20 cellular contexts compared by ENCODE assay signal in the genomic region with DNA sequence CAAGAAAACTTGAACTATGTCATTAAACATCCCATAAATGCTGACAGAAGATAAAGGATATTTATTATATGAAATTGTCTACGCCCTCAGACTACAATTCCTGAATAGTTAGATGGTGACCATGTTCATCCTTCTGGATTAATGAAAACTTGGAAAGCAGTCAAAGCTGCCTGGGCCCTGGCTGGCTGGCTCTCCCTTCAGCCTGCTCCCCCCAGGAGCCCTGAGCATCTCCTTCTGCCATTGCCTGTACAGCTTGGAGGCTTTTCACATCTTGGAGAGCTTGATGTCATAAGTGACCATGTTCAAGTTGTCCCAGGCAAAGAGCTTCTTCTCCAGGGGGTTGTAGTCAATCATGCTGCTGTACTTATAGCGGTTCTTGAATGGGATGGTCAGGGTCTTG. TPM values are rescaled to one million over a fixed set of nuclear protein-coding genes. Genes with fewer than 3 reads are reported as not detected.
DNase-seq lines count a peak whose midpoint lies in the region; ATAC-seq and TF ChIP-seq lines count a peak whose summit lies in the region.
"Had no signal": no experiment of that assay in that cellular context is flagged by ENCODE, and none has a peak within 500 bp of the region (broad histone marks: within the 10 kb centered on the region; RNA-seq: fewer than 3 reads in every experiment).

No MANE protein-coding gene starts in this region.

- no peak overlapping the region for H3K4me2 ChIP-seq in DND-41 (ENCODE audit: insufficient read depth, low read length)
- H3K4me2 ChIP-seq: A549; BLaER1 treated with 17β-estradiol and CSF1 and Interleukin-3, amounts not matched to agents 10 nM and 100 nM had no signal

- H3K27me3 ChIP-seq in DND-41 (ENCODE audit: insufficient read depth, low read length, poor library complexity) = no peaks in the 10 kb centered on the region
- H3K27me3 ChIP-seq: BLaER1 treated with 17β-estradiol and CSF1 and Interleukin-3, amounts not matched to agents 10 nM and 100 nM had no signal

- H2AFZ ChIP-seq in DND-41 (ENCODE audit: low read depth, low read length) = no peak overlapping the region

- H3K27ac ChIP-seq in DND-41 (ENCODE audit: low read length) = no peak overlapping the region
- H3K27ac ChIP-seq: 22Rv1; A549; BLaER1 treated with 17β-estradiol and CSF1 and Interleukin-3, amounts not matched to agents 10 nM and 100 nM; C4-2B had no signal

- no peaks in the 10 kb centered on the region for H3K79me2 ChIP-seq in DND-41 (ENCODE audit: insufficient read depth, low read length)

- no peak overlapping the region for H3K9ac ChIP-seq in DND-41 (ENCODE audit: low read depth, low read length)
- H3K9ac ChIP-seq: BLaER1 treated with 17β-estradiol and CSF1 and Interleukin-3, amounts not matched to agents 10 nM and 100 nM had no signal

- 0 out of 3 replicates have a peak, but pooled peaks have one; percentile 12 for ATAC-seq in DND-41 (ENCODE audit: insufficient read depth, low read depth)
- ATAC-seq in GM21529 (IDR thresholded peaks at IDR 0.05; ENCODE audit: unreplicated experiment) = no peak
- ATAC-seq: A549; CD8-positive, alpha-beta T cell; GM12878 had no signal

- no peak for TF ChIP-seq CTCF in DND-41 (IDR thresholded peaks at IDR 0.05; ENCODE audit: borderline replicate concordance, extremely low read depth, low read length, poor library complexity, severe bottlenecking)

- no peaks in the 10 kb centered on the region for H3K4me1 ChIP-seq in DND-41 (ENCODE audit: insufficient read depth, low read length)
- H3K4me1 ChIP-seq: A549; BLaER1 treated with 17β-estradiol and CSF1 and Interleukin-3, amounts not matched to agents 10 nM and 100 nM; Caco-2 had no signal

- no peaks in the 10 kb centered on the region for H3K9me3 ChIP-seq in DND-41 (ENCODE audit: insufficient read depth, low read length, severe bottlenecking)
- H3K9me3 ChIP-seq: A549; BLaER1 treated with 17β-estradiol and CSF1 and Interleukin-3, amounts not matched to agents 10 nM and 100 nM; Caco-2 had no signal

- no peak for DNase-seq in DND-41
- peak; percentile 38 for DNase-seq in NCI-H446 treated with DMSO at 0.1 percent for 48 hours (lab: John Stamatoyannopoulos, UW)
- DNase-seq in cerebellum (ENCODE audit: low spot score) = peak; percentile 77
- no peak for DNase-seq in activated T-cell treated with anti-CD3 and anti-CD28 coated beads for 4 hours
- DNase-seq: AML-193; Calu3; CD4-positive, alpha-beta T cell; CD8-positive, alpha-beta T cell; DMS79 treated with DMSO at 0.1 percent for 48 hours; GF-D8 had no signal

- no peak overlapping the region for H3K4me3 ChIP-seq in DND-41 (ENCODE audit: low read depth in 1 of 2, low read length in 2 of 2)
- H3K4me3 ChIP-seq: A549; BLaER1 treated with 17β-estradiol and CSF1 and Interleukin-3, amounts not matched to agents 10 nM and 100 nM; GM12878 had no signal

- H4K20me1 ChIP-seq in DND-41 (ENCODE audit: insufficient read depth, low read length) = no peaks in the 10 kb centered on the region
- H4K20me1 ChIP-seq: BLaER1 treated with 17β-estradiol and CSF1 and Interleukin-3, amounts not matched to agents 10 nM and 100 nM had no signal

- no peaks in the 10 kb centered on the region for H3K36me3 ChIP-seq in DND-41 (ENCODE audit: insufficient read depth, low read length)
- H3K36me3 ChIP-seq: BLaER1 treated with 17β-estradiol and CSF1 and Interleukin-3, amounts not matched to agents 10 nM and 100 nM had no signal

RNA-seq across cellular contexts. Expression of a gene that starts 13.6 kb away (rescaled TPM):
- not detected for total RNA-seq in cerebellum
- total RNA-seq: A172; CD8-positive, alpha-beta T cell; Daoy had no signal

RNA-seq across cellular contexts. Expression of a gene that starts 16.8 kb away (rescaled TPM):
- 0.27 TPM for total RNA-seq in cerebellum
- total RNA-seq: A172; B cell; Caco-2; Calu3; CD4-positive, alpha-beta T cell; CD8-positive, alpha-beta T cell; Daoy; GM12878 had no signal

Comparison
In these comparisons a context has a peak if more than half of its experiments do, and no peak if none do; other contexts are left out.
1. DNase-seq: peak in NCI-H446 treated with DMSO at 0.1 percent for 48 hours (single experiment) and cerebellum (single experiment); none in DND-41 (single experiment) and activated T-cell treated with anti-CD3 and anti-CD28 coated beads for 4 hours (single experiment).